8 cellular contexts compared by ENCODE assay signal in the genomic region with DNA sequence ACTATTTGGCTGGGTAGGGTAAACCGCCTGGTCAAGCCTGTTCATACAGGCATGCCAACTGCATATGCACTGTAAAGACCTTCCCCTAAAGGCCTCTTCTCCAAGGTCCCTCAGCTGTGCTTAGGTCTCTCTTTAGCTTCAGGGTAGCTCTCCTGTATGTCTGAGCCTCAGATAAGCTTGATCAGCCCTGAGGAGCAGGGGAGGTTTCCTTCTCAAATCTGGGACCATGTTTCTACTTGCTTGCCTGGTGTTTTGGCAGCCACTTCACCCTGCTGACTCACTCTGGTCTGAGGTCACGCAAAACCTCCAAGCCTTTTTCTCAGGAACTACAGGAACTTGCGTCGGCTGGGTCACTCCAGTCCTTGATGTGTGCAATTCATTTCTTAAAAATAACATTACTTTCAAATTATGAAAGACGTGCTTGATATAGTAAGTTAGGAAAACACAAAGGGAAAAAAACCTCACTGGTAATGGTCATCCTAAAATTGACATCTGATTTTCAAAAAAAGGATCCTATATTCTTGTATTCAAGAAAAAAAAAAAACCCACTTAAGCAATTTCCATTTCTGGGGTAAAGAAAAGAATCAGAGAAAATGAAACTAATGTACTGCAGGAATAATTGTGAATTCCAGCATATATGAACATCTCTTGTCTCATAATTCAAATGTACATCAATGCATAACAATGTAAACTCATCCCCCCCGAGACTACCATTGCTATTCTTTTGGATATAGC. TPM values are rescaled to one million over a fixed set of nuclear protein-coding genes. Genes with fewer than 3 reads are reported as not detected.
DNase-seq lines count a peak whose midpoint lies in the region; ATAC-seq and TF ChIP-seq lines count a peak whose summit lies in the region.

No MANE protein-coding gene starts in this region.

- ATAC-seq in activated B cell treated with CpG ODN at 0.5 μM for 24 hours (ENCODE audit: low read depth) (no peak), HG02973 (IDR thresholded peaks at IDR 0.05; ENCODE audit: unreplicated experiment) (no peak), GM21723 (IDR thresholded peaks at IDR 0.05; ENCODE audit: unreplicated experiment) (no peak)

- intact Hi-C loops in activated B cell treated with CpG ODN at 0.5 μM for 24 hours (cut with micrococcal nuclease) = no loop called here
- intact Hi-C loops in prostate gland (cut with DNase I) = no loop called here

- TF ChIP-seq CTCF in activated B cell treated with CpG ODN at 0.5 μM for 24 hours (IDR thresholded peaks at IDR 0.05) (no peak), fibroblast of pulmonary artery (IDR thresholded peaks at IDR 0.05; ENCODE audit: low read length, missing control alignments) (no peak), prostate gland (IDR thresholded peaks at IDR 0.05) (no peak)

- H3K36me3 ChIP-seq in prostate gland = no peaks in the 10 kb centered on the region

- H3K27me3 ChIP-seq in prostate gland (replicated peaks; ENCODE audit: insufficient read depth) = no peaks in the 10 kb centered on the region

- peak overlapping the region; percentile 65 for H3K27ac Mint-ChIP-seq in activated B cell treated with CpG ODN at 0.5 μM for 24 hours

- POLR2A ChIA-PET in activated B cell treated with CpG ODN at 0.5 μM for 24 hours (lab: Charles Lee) = interaction anchor here (1.1 to 5.2 kb wide), 2 partner anchors 8 to 24 kb away, joined by 5 to 109 read pairs; a partner anchor contains a TSS

- peak; percentile 33 to 62 (median 56) for DNase-seq in stimulated activated CD4-positive, alpha-beta T cell treated with anti-CD3 and anti-CD28 coated beads, Interleukin-12 subunit alpha, Interleukin-12 subunit beta, amount 100 ng/mL, for 48 hours (ENCODE audit: low read depth in 2 of 3, low spot score in 1 of 3)
- DNase-seq in stimulated activated CD4-positive, alpha-beta T cell treated with anti-CD3 and anti-CD28 coated beads, Interleukin-4, amount 100 ng/mL, for 4 hours = no peak
- DNase-seq in activated B cell treated with CpG ODN at 0.5 μM for 24 hours = no peak
- DNase-seq in fibroblast of pulmonary artery (ENCODE audit: low read depth) = peak; percentile 99
- peak; percentile 65 for DNase-seq in prostate gland (ENCODE audit: low spot score)
- no peak for DNase-seq in NCI-H1694 treated with DMSO at 0.1 percent for 48 hours (lab: John Stamatoyannopoulos, UW)

- peak overlapping the region; percentile 3 for H3K4me3 ChIP-seq in fibroblast of pulmonary artery (replicated peaks; ENCODE audit: low read depth, low read length)
- H3K4me3 ChIP-seq in prostate gland = no peak overlapping the region

- no peaks in the 10 kb centered on the region for H3K36me3 Mint-ChIP-seq in activated B cell treated with CpG ODN at 0.5 μM for 24 hours (ENCODE audit: low read depth)

- CTCF ChIA-PET in activated B cell treated with CpG ODN at 0.5 μM for 24 hours (lab: Charles Lee) = interaction anchor here (1.2 kb wide), 1 partner anchor 18 kb away, joined by 3 read pairs; no protein-coding TSS in a partner anchor

- peak overlapping the region; percentile 47 to 50 for H3K27ac ChIP-seq in prostate gland

- H3K9me3 ChIP-seq in prostate gland = no peaks in the 10 kb centered on the region

- H3K4me1 Mint-ChIP-seq in activated B cell treated with CpG ODN at 0.5 μM for 24 hours = peaks cover 66% of the 10 kb centered on the region

- no peak overlapping the region for H3K4me3 Mint-ChIP-seq in activated B cell treated with CpG ODN at 0.5 μM for 24 hours

- WGBS in prostate gland = 32% methylated on average over 6 of the region's 6 CpGs

- no peaks in the 10 kb centered on the region for H3K27me3 Mint-ChIP-seq in activated B cell treated with CpG ODN at 0.5 μM for 24 hours

- peak; percentile 45 for TF ChIP-seq POLR2A in prostate gland (IDR thresholded peaks at IDR 0.05)

- H3K4me1 ChIP-seq in prostate gland (replicated peaks) = no peaks in the 10 kb centered on the region

- no peaks in the 10 kb centered on the region for H3K9me3 Mint-ChIP-seq in activated B cell treated with CpG ODN at 0.5 μM for 24 hours

RNA-seq across cellular contexts. Expression of a gene that starts 24.7 kb away (rescaled TPM):
- total RNA-seq in activated B cell treated with CpG ODN at 0.5 μM for 24 hours (22.7 and 23.6 TPM in 2 replicates), prostate gland (10 to 100 TPM; 16.7 to 77.8 TPM)

RNA-seq across cellular contexts. Expression of a gene that starts 47.4 kb away (rescaled TPM):
- total RNA-seq in activated B cell treated with CpG ODN at 0.5 μM for 24 hours (156 and 162 TPM in 2 replicates), prostate gland (100 to 1,000 TPM; 120 to 123 TPM)

Comparison
In these comparisons a context has a peak if more than half of its experiments do, and no peak if none do; other contexts are left out.
1. DNase-seq: peak in stimulated activated CD4-positive, alpha-beta T cell treated with anti-CD3 and anti-CD28 coated beads, Interleukin-12 subunit alpha, Interleukin-12 subunit beta, amount 100 ng/mL, for 48 hours (3 of 3), fibroblast of pulmonary artery (single experiment) and prostate gland (single experiment); none in stimulated activated CD4-positive, alpha-beta T cell treated with anti-CD3 and anti-CD28 coated beads, Interleukin-4, amount 100 ng/mL, for 4 hours (0 of 2), activated B cell treated with CpG ODN at 0.5 μM for 24 hours (single experiment) and NCI-H1694 treated with DMSO at 0.1 percent for 48 hours (single experiment).